In the genomic region with DNA sequence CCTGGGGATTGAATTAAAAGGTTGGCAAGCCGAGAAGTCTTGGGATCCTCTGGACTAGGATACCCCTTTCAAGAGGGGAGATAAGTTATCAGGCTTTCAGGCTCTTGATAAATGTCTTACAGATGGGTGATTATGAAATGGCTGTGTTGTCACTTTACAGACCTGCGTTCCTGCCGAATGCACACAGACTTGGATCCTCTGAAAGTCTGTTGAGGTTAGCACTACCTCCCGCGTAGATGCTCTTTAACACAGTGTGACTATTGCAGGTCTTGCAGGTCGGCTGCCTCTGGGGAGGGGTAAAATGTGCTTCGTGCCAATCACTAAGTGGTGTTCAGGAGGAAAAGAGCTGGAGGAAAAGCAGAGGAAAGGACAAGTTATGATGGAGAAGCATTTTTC, we compare ENCODE assay signal across 16 cellular contexts.
DNase-seq lines count a peak whose midpoint lies in the region; ATAC-seq and TF ChIP-seq lines count a peak whose summit lies in the region.
"Had no signal": no experiment of that assay in that cellular context is flagged by ENCODE, and none has a peak within 500 bp of the region (broad histone marks: within the 10 kb centered on the region; RNA-seq: fewer than 3 reads in every experiment).

No MANE protein-coding gene starts in this region.

- ATAC-seq in gastrocnemius medialis = peak; percentile 71 to 74

- H4K20me1 ChIP-seq in GM23248 (ENCODE audit: insufficient read depth) = no peaks in the 10 kb centered on the region

- H3F3A ChIP-seq in GM23248 (ENCODE audit: insufficient read depth) = peaks cover 25% of the 10 kb centered on the region

- no peaks in the 10 kb centered on the region for H3K79me2 ChIP-seq in GM23248 (ENCODE audit: insufficient read depth)

- no peak overlapping the region for H2AFZ ChIP-seq in GM23248

- H3K4me1 ChIP-seq in GM23248 (ENCODE audit: insufficient read depth) (peaks cover 25% of the 10 kb centered on the region), gastrocnemius medialis (no peaks in the 10 kb centered on the region), SJCRH30 (no peaks in the 10 kb centered on the region)

- no peaks in the 10 kb centered on the region for H3K27me3 ChIP-seq in GM23248 (replicated peaks; ENCODE audit: insufficient read depth)
- H3K27me3 ChIP-seq in gastrocnemius medialis = no peaks in the 10 kb centered on the region
- H3K27me3 ChIP-seq in SJCRH30 = no peaks in the 10 kb centered on the region
- H3K27me3 ChIP-seq: neutrophil had no signal

- no peaks in the 10 kb centered on the region for H3K36me3 ChIP-seq in GM23248 (ENCODE audit: low read depth)
- no peaks in the 10 kb centered on the region for H3K36me3 ChIP-seq in gastrocnemius medialis
- no peaks in the 10 kb centered on the region for H3K36me3 ChIP-seq in SJCRH30
- H3K36me3 ChIP-seq: neutrophil had no signal

- 0 out of 2 replicates have a peak, but pooled peaks cover 3% of the 10 kb centered on the region for H3K9me2 ChIP-seq in GM23248 (ENCODE audit: insufficient read depth)

- H3K4me3 ChIP-seq in GM23248 (no peak overlapping the region), coronary artery (no peak overlapping the region), gastrocnemius medialis (no peak overlapping the region), SJCRH30 (no peak overlapping the region)

- in situ Hi-C loops in GM23248 (cut with MboI) (loop anchor here (25.0 kb wide), 1 partner anchor 410 kb away; no protein-coding TSS in a partner anchor), gastrocnemius medialis (cut with MboI; ENCODE audit: low sequenced_read_pairs in 4 of 4) (no loop called here)

- intact Hi-C loops in gastrocnemius medialis (cut with DNase I; ENCODE audit: low total_unique reads) = no loop called here

- H3K9me3 ChIP-seq in GM23248 (ENCODE audit: low read depth) (no peaks in the 10 kb centered on the region), gastrocnemius medialis (no peaks in the 10 kb centered on the region), SJCRH30 (replicated peaks) (no peaks in the 10 kb centered on the region)
- H3K9me3 ChIP-seq: neutrophil had no signal

- no peak overlapping the region for H3K4me2 ChIP-seq in GM23248 (ENCODE audit: unreplicated experiment)

- 17 to 20% methylated on average over 7 of the region's 7 CpGs for WGBS in GM23248 (ENCODE audit: low coverage in 1 of 2, low lambda C conversion rate in 2 of 2, missing lambda C conversion rate in 2 of 2), 2 experiments

- peak; percentile 50 for DNase-seq in GM23248
- no peak for DNase-seq in coronary artery (ENCODE audit: low spot score)
- peak; percentile 42 for DNase-seq in iris pigment epithelial cell (ENCODE audit: low read depth)
- peak in 1 of 2 donors; percentile 51 for DNase-seq in gastrocnemius medialis
- no peak for DNase-seq in effector CD8-positive, alpha-beta T cell (lab: John Stamatoyannopoulos, UW)
- no peak for DNase-seq in NCI-H2227 treated with DMSO at 0.1 percent for 48 hours (lab: John Stamatoyannopoulos, UW)
- DNase-seq in stimulated activated CD4-positive, alpha-beta T cell treated with anti-CD3 and anti-CD28 coated beads, Interleukin-12 subunit alpha, Interleukin-12 subunit beta, amount 100 ng/mL, for 4 hours = no peak
- no peak for DNase-seq in SJCRH30
- DNase-seq: activated CD4-positive, alpha-beta T cell treated with anti-CD3 and anti-CD28 coated beads, Interleukin-2, amount 10 ng/mL, durations not matched to agents 7 days and 5 days; activated gamma-delta T cell; cortex of kidney; NCI-H1092; NCI-H774; stimulated activated CD4-positive, alpha-beta T cell treated with anti-CD3 and anti-CD28 coated beads, Interleukin-2, amount 100 ng/mL, for 24 hours; stimulated activated naive CD4-positive, alpha-beta T cell treated with Interleukin-2 at 50 U/mL for 16 hours had no signal

- 0 out of 2 replicates have a peak overlapping the region, but pooled peaks have one; percentile 12 for H3K9ac ChIP-seq in GM23248

- H3K27ac ChIP-seq in GM23248 (peak overlapping the region; percentile 7; the same call in 1 of the 2 replicates), coronary artery (peak overlapping the region; percentile 28 to 33), gastrocnemius medialis (no peak overlapping the region), SJCRH30 (no peak overlapping the region)
- H3K27ac ChIP-seq: neutrophil had no signal

- TF ChIP-seq POLR2A in gastrocnemius medialis (IDR thresholded peaks at IDR 0.05) = no peak

- TF ChIP-seq CTCF in coronary artery (IDR thresholded peaks at IDR 0.05) (no peak), gastrocnemius medialis (IDR thresholded peaks at IDR 0.05 in 4 of 5, conservative IDR thresholded peaks at IDR 0.05 in 1 of 5) (no peak)

Comparison
In these comparisons a context has a peak if more than half of its experiments do, and no peak if none do; other contexts are left out.
1. DNase-seq: peak in GM23248 (single experiment) and iris pigment epithelial cell (single experiment); none in coronary artery (single experiment), effector CD8-positive, alpha-beta T cell (single experiment), NCI-H2227 treated with DMSO at 0.1 percent for 48 hours (single experiment), stimulated activated CD4-positive, alpha-beta T cell treated with anti-CD3 and anti-CD28 coated beads, Interleukin-12 subunit alpha, Interleukin-12 subunit beta, amount 100 ng/mL, for 4 hours (single experiment) and SJCRH30 (0 of 2).
2. H3K27ac ChIP-seq: peak in GM23248 (single experiment) and coronary artery (2 of 2); none in gastrocnemius medialis (0 of 4) and SJCRH30 (single experiment).